1 cellular context compared by ENCODE assay signal in the genomic region with DNA sequence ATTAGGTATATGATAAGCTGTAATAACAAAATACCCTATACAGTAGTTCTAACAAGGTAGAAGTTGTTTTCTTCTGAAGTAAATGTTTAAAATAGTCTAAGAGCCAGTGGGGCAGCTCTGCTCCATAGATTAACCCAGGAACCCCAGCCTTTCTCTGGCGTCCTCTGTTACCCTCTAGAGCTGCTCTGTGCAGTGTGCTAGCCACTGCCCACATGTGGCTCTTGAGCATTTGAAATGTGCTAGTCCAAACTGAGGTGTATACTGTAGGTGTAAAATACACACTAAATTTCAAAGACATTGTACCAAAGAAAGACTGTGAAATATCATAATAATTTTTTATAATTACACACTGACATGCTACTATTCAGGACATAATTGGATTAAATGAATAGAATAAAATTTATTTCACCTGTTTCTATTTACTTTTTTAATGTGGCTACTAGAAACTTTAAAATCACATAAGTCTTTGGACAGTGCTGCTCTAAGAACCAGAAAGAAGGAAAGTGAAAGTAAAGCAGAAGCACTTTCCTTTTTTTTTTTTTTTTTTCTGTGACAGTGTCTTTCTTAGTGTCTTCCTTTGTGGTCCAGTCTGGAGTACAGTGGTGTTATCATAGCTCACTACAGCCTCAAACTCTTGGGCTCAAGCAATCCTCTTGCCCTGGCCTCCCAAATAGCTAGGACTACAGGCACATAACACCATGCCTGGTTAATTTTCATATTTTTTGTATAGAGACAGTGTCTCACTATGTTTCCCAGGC.
A peak's percentile ranks its signal among the peaks of the same experiment; 100 is the strongest.
TF ChIP-seq lines count a peak whose summit lies in the region.

No MANE protein-coding gene starts in this region.

TF ChIP-seq in K562, 482 proteins besides CTCF, POLR2A, EP300 and RAD21 (continued from another document):
- TF ChIP-seq, protein P1, sequence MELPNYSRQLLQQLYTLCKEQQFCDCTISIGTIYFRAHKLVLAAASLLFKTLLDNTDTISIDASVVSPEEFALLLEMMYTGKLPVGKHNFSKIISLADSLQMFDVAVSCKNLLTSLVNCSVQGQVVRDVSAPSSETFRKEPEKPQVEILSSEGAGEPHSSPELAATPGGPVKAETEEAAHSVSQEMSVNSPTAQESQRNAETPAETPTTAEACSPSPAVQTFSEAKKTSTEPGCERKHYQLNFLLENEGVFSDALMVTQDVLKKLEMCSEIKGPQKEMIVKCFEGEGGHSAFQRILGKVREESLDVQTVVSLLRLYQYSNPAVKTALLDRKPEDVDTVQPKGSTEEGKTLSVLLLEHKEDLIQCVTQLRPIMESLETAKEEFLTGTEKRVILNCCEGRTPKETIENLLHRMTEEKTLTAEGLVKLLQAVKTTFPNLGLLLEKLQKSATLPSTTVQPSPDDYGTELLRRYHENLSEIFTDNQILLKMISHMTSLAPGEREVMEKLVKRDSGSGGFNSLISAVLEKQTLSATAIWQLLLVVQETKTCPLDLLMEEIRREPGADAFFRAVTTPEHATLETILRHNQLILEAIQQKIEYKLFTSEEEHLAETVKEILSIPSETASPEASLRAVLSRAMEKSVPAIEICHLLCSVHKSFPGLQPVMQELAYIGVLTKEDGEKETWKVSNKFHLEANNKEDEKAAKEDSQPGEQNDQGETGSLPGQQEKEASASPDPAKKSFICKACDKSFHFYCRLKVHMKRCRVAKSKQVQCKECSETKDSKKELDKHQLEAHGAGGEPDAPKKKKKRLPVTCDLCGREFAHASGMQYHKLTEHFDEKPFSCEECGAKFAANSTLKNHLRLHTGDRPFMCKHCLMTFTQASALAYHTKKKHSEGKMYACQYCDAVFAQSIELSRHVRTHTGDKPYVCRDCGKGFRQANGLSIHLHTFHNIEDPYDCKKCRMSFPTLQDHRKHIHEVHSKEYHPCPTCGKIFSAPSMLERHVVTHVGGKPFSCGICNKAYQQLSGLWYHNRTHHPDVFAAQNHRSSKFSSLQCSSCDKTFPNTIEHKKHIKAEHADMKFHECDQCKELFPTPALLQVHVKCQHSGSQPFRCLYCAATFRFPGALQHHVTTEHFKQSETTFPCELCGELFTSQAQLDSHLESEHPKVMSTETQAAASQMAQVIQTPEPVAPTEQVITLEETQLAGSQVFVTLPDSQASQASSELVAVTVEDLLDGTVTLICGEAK (IDR thresholded peaks at IDR 0.05) = peak; percentile 78
- TF ChIP-seq, protein P1 (CRISPR knock-in tag; IDR thresholded peaks at IDR 0.05) = no peak
- TF ChIP-seq TBP (optimal IDR thresholded peaks at IDR 0.05; ENCODE audit: low read depth, low read length) = no peak
- TF ChIP-seq ZNF239 (CRISPR knock-in tag; IDR thresholded peaks at IDR 0.05) = no peak
- no peak for TF ChIP-seq ZNF143 (CRISPR knock-in tag; IDR thresholded peaks at IDR 0.05)
- TF ChIP-seq, protein P2, sequence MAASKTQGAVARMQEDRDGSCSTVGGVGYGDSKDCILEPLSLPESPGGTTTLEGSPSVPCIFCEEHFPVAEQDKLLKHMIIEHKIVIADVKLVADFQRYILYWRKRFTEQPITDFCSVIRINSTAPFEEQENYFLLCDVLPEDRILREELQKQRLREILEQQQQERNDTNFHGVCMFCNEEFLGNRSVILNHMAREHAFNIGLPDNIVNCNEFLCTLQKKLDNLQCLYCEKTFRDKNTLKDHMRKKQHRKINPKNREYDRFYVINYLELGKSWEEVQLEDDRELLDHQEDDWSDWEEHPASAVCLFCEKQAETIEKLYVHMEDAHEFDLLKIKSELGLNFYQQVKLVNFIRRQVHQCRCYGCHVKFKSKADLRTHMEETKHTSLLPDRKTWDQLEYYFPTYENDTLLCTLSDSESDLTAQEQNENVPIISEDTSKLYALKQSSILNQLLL (CRISPR knock-in tag; IDR thresholded peaks at IDR 0.05; ENCODE audit: borderline replicate concordance) = no peak
- no peak for TF ChIP-seq ZNF57 (CRISPR knock-in tag; IDR thresholded peaks at IDR 0.05)
